In genomic region chr1:12614402-12615165, GRCh38 we compare ENCODE assay signal across 1 cellular context.
A peak's percentile ranks its signal among the peaks of the same experiment; 100 is the strongest.
TF ChIP-seq lines count a peak whose summit lies in the region.

No MANE protein-coding gene starts in this region.

TF ChIP-seq in HepG2, 621 proteins besides CTCF, POLR2A, EP300 and RAD21 (continued from another document):
- TF ChIP-seq NFAT5 (CRISPR knock-in tag; IDR thresholded peaks at IDR 0.05) (no peak), ATM (IDR thresholded peaks at IDR 0.05; ENCODE audit: borderline replicate concordance) (no peak), CREM (IDR thresholded peaks at IDR 0.05) (peak; percentile 79), CREM (CRISPR knock-in tag; IDR thresholded peaks at IDR 0.05) (no peak), SIX1 (CRISPR knock-in tag; IDR thresholded peaks at IDR 0.05; ENCODE audit: borderline replicate concordance) (peak; percentile 57; the same call in 1 of the 2 replicates), ZNF362 (CRISPR knock-in tag; IDR thresholded peaks at IDR 0.05; ENCODE audit: borderline replicate concordance) (peak; percentile 98), ZNF501 (CRISPR knock-in tag; IDR thresholded peaks at IDR 0.05) (peak; percentile 75), ATF6 (CRISPR knock-in tag; conservative IDR thresholded peaks at IDR 0.05) (no peak), SIN3A (IDR thresholded peaks at IDR 0.05; ENCODE audit: borderline replicate concordance, low read depth, low read length) (0 out of 2 replicates have a peak, but pooled peaks have one; percentile 25), ZBTB8A (CRISPR knock-in tag; IDR thresholded peaks at IDR 0.05; ENCODE audit: borderline replicate concordance, low read depth) (no peak), POLR2G (IDR thresholded peaks at IDR 0.05; ENCODE audit: low read depth, low read length) (peak; percentile 43), FOXJ3 (CRISPR knock-in tag; IDR thresholded peaks at IDR 0.05; ENCODE audit: borderline replicate concordance) (peak; percentile 66; the same call in 1 of the 2 replicates), ZNF264 (CRISPR knock-in tag; IDR thresholded peaks at IDR 0.05) (no peak), ELF3 (CRISPR knock-in tag; IDR thresholded peaks at IDR 0.05) (no peak), XRCC5 (optimal IDR thresholded peaks at IDR 0.05; ENCODE audit: low read length) (no peak), MYNN (CRISPR knock-in tag; IDR thresholded peaks at IDR 0.05; ENCODE audit: low read depth) (no peak), NR2F2 (IDR thresholded peaks at IDR 0.05; ENCODE audit: borderline replicate concordance, low read depth) (peak; percentile 42; the same call in 1 of the 2 replicates), CSRNP1 (CRISPR knock-in tag; IDR thresholded peaks at IDR 0.05) (no peak), ZNF552 (CRISPR knock-in tag; IDR thresholded peaks at IDR 0.05; ENCODE audit: borderline replicate concordance) (no peak; the same call in 1 of the 2 replicates), ZNF451 (CRISPR knock-in tag; IDR thresholded peaks at IDR 0.05) (no peak), PHF21A (CRISPR knock-in tag; IDR thresholded peaks at IDR 0.05) (peak; percentile 73; the same call in 1 of the 2 replicates), CERS6 (CRISPR knock-in tag; IDR thresholded peaks at IDR 0.05) (no peak), SAFB2 (CRISPR knock-in tag; IDR thresholded peaks at IDR 0.05; ENCODE audit: borderline replicate concordance, low read depth) (no peak), ZNF441 (CRISPR knock-in tag; IDR thresholded peaks at IDR 0.05; ENCODE audit: borderline replicate concordance) (no peak), ATF2 (CRISPR knock-in tag; IDR thresholded peaks at IDR 0.05) (peak; percentile 80), ATRX (CRISPR knock-in tag; IDR thresholded peaks at IDR 0.05; ENCODE audit: borderline replicate concordance) (no peak)
TF ChIP-seq in HepG2: peak in this region for 133.
